Comparison of ENCODE assay signal across 8 cellular contexts in genomic region chr2:32946314-32947075, GRCh38. TPM values are rescaled to one million over a fixed set of nuclear protein-coding genes. Genes with fewer than 3 reads are reported as not detected.
DNase-seq lines count a peak whose midpoint lies in the region; ATAC-seq and TF ChIP-seq lines count a peak whose summit lies in the region.

Gene LTBP1, plus strand, starts transcription at chr2:32946953. Its CDS starts 372 bp downstream, at chr2:32947325.

- peak in 1 of 2 donors; percentile 70 for TF ChIP-seq POLR2A in uterus (IDR thresholded peaks at IDR 0.05)

- peaks cover 21% of the 10 kb centered on the region for H3K27me3 ChIP-seq in adipocyte (replicated peaks; ENCODE audit: control insufficient read depth, insufficient read depth, low read length)
- H3K27me3 ChIP-seq in uterus: no peaks in the 10 kb centered on the region

- H3K4me1 ChIP-seq in adipocyte (ENCODE audit: control insufficient read depth, insufficient read depth, low read length): no peaks in the 10 kb centered on the region
- no peaks in the 10 kb centered on the region for H3K4me1 ChIP-seq in uterus

- H3K36me3 ChIP-seq in SK-N-MC (ENCODE audit: insufficient read depth, low read length): no peaks in the 10 kb centered on the region
- no peaks in the 10 kb centered on the region for H3K36me3 ChIP-seq in adipocyte (ENCODE audit: control insufficient read depth, insufficient read depth, low read length, severe bottlenecking)
- no peaks in the 10 kb centered on the region for H3K36me3 ChIP-seq in uterus

- ATAC-seq in GM21423 (IDR thresholded peaks at IDR 0.05; ENCODE audit: unreplicated experiment) (peak; percentile 74), left cardiac atrium (peak; percentile 87 to 89)

- DNase-seq in DMS53 (lab: John Stamatoyannopoulos, UW) (peak; percentile 80), HUDEP-2 (lab: John Stamatoyannopoulos, UW; ENCODE audit: unreplicated experiment in 76 of 76) (peak in 66 of 76 experiments; percentile 2 to 73 (median 52)), SK-N-MC (ENCODE audit: low read depth, low spot score) (no peak), adipocyte (ENCODE audit: low read depth) (peak; percentile 93), left cardiac atrium (peak; percentile 84), posterior cingulate gyrus (peak in 9 of 10 donors; percentile 39 to 94 (median 56)), uterus (peak; percentile 74 to 86)

- H3K27ac ChIP-seq in SK-N-MC (no peak within 1 kb of the TSS), uterus (peak within 1 kb of the TSS; percentile 90 to 97)

- H3K4me3 ChIP-seq in SK-N-MC: peak within 1 kb of the TSS; percentile 97
- peak within 1 kb of the TSS; percentile 81 for H3K4me3 ChIP-seq in adipocyte (ENCODE audit: low read length)
- H3K4me3 ChIP-seq in uterus: peak within 1 kb of the TSS; percentile 46 to 88

- peak; percentile 59 to 74 (median 61) for TF ChIP-seq CTCF in uterus (IDR thresholded peaks at IDR 0.05)

- H3K9me3 ChIP-seq in SK-N-MC (ENCODE audit: low read depth, low read length) (no peaks in the 10 kb centered on the region), adipocyte (ENCODE audit: control insufficient read depth, low read length) (no peaks in the 10 kb centered on the region), uterus (no peaks in the 10 kb centered on the region)

- peak within 1 kb of the TSS; percentile 71 for H3K9ac ChIP-seq in SK-N-MC (ENCODE audit: insufficient read length)
- no peak within 1 kb of the TSS for H3K9ac ChIP-seq in adipocyte (ENCODE audit: low read length)

- intact Hi-C loops in left cardiac atrium (cut with DNase I): loop anchor here (5.0 to 10.0 kb wide), 2 partner anchors 68 to 174 kb away; no protein-coding TSS in a partner anchor
- intact Hi-C loops in posterior cingulate gyrus (cut with DNase I): loop anchor here (2.0 to 10.0 kb wide), 4 partner anchors 86 to 392 kb away; no protein-coding TSS in a partner anchor
- intact Hi-C loops in uterus (cut with DNase I; ENCODE audit: low total_unique reads): loop anchor here (10.0 kb wide), 1 partner anchor 172 kb away; no protein-coding TSS in a partner anchor

RNA-seq across cellular contexts. Expression of gene LTBP1, which starts in this region (rescaled TPM):
- total RNA-seq in left cardiac atrium (100 to 1,000 TPM; 121 to 160 TPM), uterus (100 to 1,000 TPM in 1 of 4 donors, 10 to 100 TPM in 3; 72.5 to 322 (median 92.2) TPM)
